ENCODE assay signal across 7 cellular contexts in the genomic region with DNA sequence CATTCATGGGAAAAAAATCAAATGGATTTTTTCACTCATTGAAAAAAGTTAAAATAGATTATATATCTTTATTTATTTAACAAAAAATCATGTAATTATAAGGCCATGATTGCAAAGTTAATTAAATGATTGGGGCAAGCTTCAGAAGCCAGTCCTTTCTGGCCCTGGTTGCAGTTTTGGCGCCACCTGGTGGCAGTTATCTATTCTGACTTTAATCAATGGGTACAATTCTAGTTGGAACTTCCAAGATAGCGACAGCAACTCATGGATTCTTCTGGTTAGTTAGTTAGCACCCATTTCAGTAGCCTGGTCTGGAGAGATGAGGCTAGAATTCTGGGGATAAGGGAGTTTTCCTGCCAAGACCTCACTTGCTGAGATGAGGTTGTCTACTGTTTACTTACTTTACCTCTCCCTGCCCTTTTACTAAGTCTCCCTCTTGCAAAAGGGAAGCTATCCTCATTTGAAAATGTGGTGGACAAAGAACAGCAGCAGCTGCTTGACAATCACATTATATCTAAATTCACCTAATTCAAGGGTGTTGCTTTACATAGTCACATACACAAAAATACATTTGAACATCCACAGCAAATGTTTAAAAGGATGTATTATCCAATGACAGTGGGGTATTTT. TPM values are rescaled to one million over a fixed set of nuclear protein-coding genes. Genes with fewer than 3 reads are reported as not detected.
DNase-seq lines count a peak whose midpoint lies in the region; FAIRE-seq and TF ChIP-seq lines count a peak whose summit lies in the region.

No MANE protein-coding gene starts in this region.

- DNase-seq in GM12891 (ENCODE audit: insufficient read length, low spot score), result peak; percentile 20
- DNase-seq in Kasumi-1 (lab: John Stamatoyannopoulos, UW), result peak; percentile 60 to 89
- DNase-seq in SJSA1 (ENCODE audit: low read depth in 1 of 2, low spot score in 2 of 2), result peak; percentile 54 to 70
- peak; percentile 37 for DNase-seq in activated gamma-delta T cell treated with anti-CD3 and anti-CD28 coated beads, Interleukin-2, amount 50 U/mL, for 16 hours (ENCODE audit: low read depth)
- peak; percentile 58 for DNase-seq in globus pallidus (ENCODE audit: low spot score)
- peak; percentile 73 for DNase-seq in ureter (ENCODE audit: low spot score)

- H3K4me3 ChIP-seq in SJSA1, result no peak overlapping the region
- H3K4me3 ChIP-seq in parathyroid adenoma (ENCODE audit: low read depth, low read length), result no peak overlapping the region

- FAIRE-seq in GM12891 (lab: Jason Lieb, UNC), result peak; percentile 73

- TF ChIP-seq CTCF in parathyroid adenoma (IDR thresholded peaks at IDR 0.05), result peak; percentile 74

- peaks cover 16% of the 10 kb centered on the region for H3K4me1 ChIP-seq in SJSA1 (replicated peaks)
- H3K4me1 ChIP-seq in parathyroid adenoma, result no peaks in the 10 kb centered on the region

- TF ChIP-seq POLR2A in GM12891 (IDR thresholded peaks at IDR 0.05; ENCODE audit: low read depth, low read length), result no peak

- peaks cover 37% of the 10 kb centered on the region for H3K36me3 ChIP-seq in SJSA1
- H3K36me3 ChIP-seq in parathyroid adenoma (ENCODE audit: control insufficient read depth, insufficient read depth, low read length), result no peaks in the 10 kb centered on the region

- no peaks in the 10 kb centered on the region for H3K79me2 ChIP-seq in parathyroid adenoma

- H3K27me3 ChIP-seq in SJSA1 (replicated peaks), result no peaks in the 10 kb centered on the region
- no peaks in the 10 kb centered on the region for H3K27me3 ChIP-seq in parathyroid adenoma (ENCODE audit: control insufficient read depth, insufficient read depth, low read length)

- H3K9me3 ChIP-seq in SJSA1 (replicated peaks), result no peaks in the 10 kb centered on the region
- no peaks in the 10 kb centered on the region for H3K9me3 ChIP-seq in parathyroid adenoma (ENCODE audit: control insufficient read depth, low read length)

- no peak overlapping the region for H3K27ac ChIP-seq in SJSA1
- no peak overlapping the region for H3K27ac ChIP-seq in parathyroid adenoma

- H3K9ac ChIP-seq in parathyroid adenoma, result no peak overlapping the region

- H2AFZ ChIP-seq in parathyroid adenoma, result no peak overlapping the region

- no peak overlapping the region for H3K4me2 ChIP-seq in parathyroid adenoma (ENCODE audit: low read length)

TF ChIP-seq in GM12891, 5 proteins besides CTCF, POLR2A, EP300 and RAD21:
- TF ChIP-seq PAX5 (IDR thresholded peaks at IDR 0.05; ENCODE audit: insufficient read depth, low read length, severe bottlenecking) (no peak), TAF1 (IDR thresholded peaks at IDR 0.05; ENCODE audit: low read depth, low read length) (no peak), POLR2AphosphoS5 (IDR thresholded peaks at IDR 0.05; ENCODE audit: low read depth, low read length) (no peak), SPI1 (IDR thresholded peaks at IDR 0.05; ENCODE audit: low read depth, low read length) (no peak), POU2F2 (IDR thresholded peaks at IDR 0.05; ENCODE audit: low read depth, low read length) (no peak)

RNA-seq across cellular contexts. Expression of gene NOC3L, which starts 42.3 kb away (rescaled TPM):
- 14.6 TPM for polyA plus RNA-seq in GM12891 (2012; ENCODE audit: low read depth, missing spikeins)
- 35.6 and 48.3 TPM in 2 replicates for total RNA-seq in SJSA1 (2014; rRNA removed; shearing (Covaris generic))
- total RNA-seq in ureter, result 27.9 TPM

Comparison
In these comparisons a context has a peak if more than half of its experiments do, and no peak if none do; other contexts are left out.
1. DNase-seq: peak in every context shown above with its lines; median percentile 74 in Kasumi-1; 73 in ureter; 62 in SJSA1; 58 in globus pallidus; 37 in activated gamma-delta T cell treated with anti-CD3 and anti-CD28 coated beads, Interleukin-2, amount 50 U/mL, for 16 hours; 20 in GM12891.